ENCODE assay signal across 29 cellular contexts in genomic region chr17:746181-746580, GRCh38.
"Had no signal": no experiment of that assay in that cellular context is flagged by ENCODE, and none has a peak within 500 bp of the region (broad histone marks: within the 10 kb centered on the region; RNA-seq: fewer than 3 reads in every experiment).

No MANE protein-coding gene starts in this region.

- H3K4me3 Mint-ChIP-seq: naive thymus-derived CD8-positive, alpha-beta T cell; nephron; neural progenitor cell; stimulated activated memory B cell treated with anti-CD40 and anti-IgM and Interleukin-4, amounts not matched to agents 10 μg/mL and 1 μg/mL and 100 μg/mL, for 72 hours; stimulated activated naive CD8-positive, alpha-beta T cell treated with anti-CD3 and anti-CD28 coated beads, Interleukin-15, amount 100 ng/mL, for 72 hours; type B pancreatic cell had no signal

- H3K9me3 Mint-ChIP-seq: naive B cell; naive thymus-derived CD8-positive, alpha-beta T cell; stimulated activated memory B cell treated with anti-CD40 and anti-IgM and Interleukin-4, amounts not matched to agents 10 μg/mL and 1 μg/mL and 100 μg/mL, for 72 hours had no signal

- H3K27ac Mint-ChIP-seq: naive B cell; nephron; neural progenitor cell; stimulated activated memory B cell treated with anti-CD40 and anti-IgM and Interleukin-4, amounts not matched to agents 10 μg/mL and 1 μg/mL and 100 μg/mL, for 72 hours; type B pancreatic cell had no signal

- H3K27ac ChIP-seq: neural progenitor cell, ovary, parathyroid adenoma, psoas muscle, right lobe of liver, sigmoid colon, spleen, suprapubic skin, testis, tibial artery, transverse colon, upper lobe of right lung, uterus had no signal

- H3K27me3 ChIP-seq: neural progenitor cell, ovary, right lobe of liver, sigmoid colon, spleen, suprapubic skin, testis, tibial artery, transverse colon, upper lobe of right lung, uterus had no signal

- H3K9ac ChIP-seq: neural progenitor cell, parathyroid adenoma had no signal

- H3K4me2 ChIP-seq: neural progenitor cell, smooth muscle cell had no signal

- H3K27me3 Mint-ChIP-seq: naive B cell; naive thymus-derived CD8-positive, alpha-beta T cell; stimulated activated memory B cell treated with anti-CD40 and anti-IgM and Interleukin-4, amounts not matched to agents 10 μg/mL and 1 μg/mL and 100 μg/mL, for 72 hours; stimulated activated naive CD8-positive, alpha-beta T cell treated with anti-CD3 and anti-CD28 coated beads, Interleukin-15, amount 100 ng/mL, for 72 hours; type B pancreatic cell had no signal

- H3K4me3 ChIP-seq: neural progenitor cell, ovary, psoas muscle, right lobe of liver, sigmoid colon, smooth muscle cell, spleen, suprapubic skin, testis, tibial artery, transverse colon, upper lobe of right lung, uterus had no signal

- H3K36me3 ChIP-seq: ovary, uterus had no signal

- DNase-seq: naive B cell; naive thymus-derived CD8-positive, alpha-beta T cell; occipital lobe; ovary; psoas muscle; right cardiac atrium; right lobe of liver; sigmoid colon; spleen; stimulated activated CD4-positive, alpha-beta T cell treated with anti-CD3 and anti-CD28 coated beads, Interleukin-12 subunit alpha, Interleukin-12 subunit beta, amount 100 ng/mL, for 4 hours; stimulated activated CD4-positive, alpha-beta T cell treated with anti-CD3 and anti-CD28 coated beads, Interleukin-1b, Interleukin-23, amount 100 ng/mL, for 48 hours; stimulated activated CD4-positive, alpha-beta T cell treated with anti-CD3 and anti-CD28 coated beads, Interleukin-4, amount 100 ng/mL, for 1 hour; stimulated activated CD4-positive, alpha-beta T cell treated with anti-CD3 and anti-CD28 coated beads, Interleukin-4, amount 100 ng/mL, for 4 hours; stimulated activated CD8-positive, alpha-beta memory T cell treated with anti-CD3 and anti-CD28 coated beads, Interleukin-4, amount 100 ng/mL, for 48 hours; stimulated activated naive CD4-positive, alpha-beta T cell; stimulated activated naive CD8-positive, alpha-beta T cell treated with anti-CD3 and anti-CD28 coated beads, Interleukin-15, amount 100 ng/mL, for 72 hours; stimulated activated naive CD8-positive, alpha-beta T cell treated with anti-CD3 and anti-CD28 coated beads, Interleukin-15, Interleukin-2, amounts not matched to agents 100 U/mL and 50 U/mL, for 24 hours; testis; tibial artery; transverse colon; upper lobe of right lung; uterus had no signal

- H3K9me3 ChIP-seq: ovary, psoas muscle, right lobe of liver, sigmoid colon, spleen, suprapubic skin, testis, tibial artery, transverse colon, upper lobe of right lung, uterus had no signal

- H3K36me3 Mint-ChIP-seq: naive B cell had no signal
